In the genomic region with DNA sequence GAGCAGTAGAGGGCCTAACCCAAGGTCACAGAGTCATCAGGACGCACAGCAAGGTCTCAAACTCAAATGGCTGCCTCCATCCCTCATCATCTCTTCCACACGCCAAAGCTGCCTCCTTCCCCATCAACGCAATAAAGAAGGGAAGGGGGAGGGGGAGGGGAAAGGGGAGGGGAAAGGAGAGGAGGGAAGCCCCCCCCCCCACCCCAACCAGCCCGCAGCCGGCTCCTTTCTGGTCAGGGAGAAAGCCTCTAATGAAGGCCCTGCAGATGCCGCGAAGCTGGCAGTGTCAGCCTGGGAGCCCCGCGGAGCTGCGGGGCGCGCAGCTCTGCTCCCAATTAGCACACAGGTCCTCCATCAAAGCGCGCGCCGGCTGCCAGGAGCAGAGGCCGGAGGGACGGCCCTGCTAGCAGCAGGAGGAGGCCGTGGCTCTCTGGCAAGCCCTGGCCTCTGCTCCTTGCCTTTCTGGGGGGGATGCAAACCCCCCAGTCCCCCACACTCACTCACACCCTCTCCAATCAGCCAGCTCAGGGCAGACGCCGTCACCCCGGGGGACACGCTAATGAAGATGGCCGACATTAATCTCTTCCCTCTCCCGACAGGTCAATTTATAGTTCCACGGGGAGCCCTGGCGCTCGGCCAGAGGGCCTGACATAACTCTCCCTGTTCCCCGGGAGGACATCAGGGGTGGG, we compare ENCODE assay signal across 14 cellular contexts.
DNase-seq lines count a peak whose midpoint lies in the region; ATAC-seq and TF ChIP-seq lines count a peak whose summit lies in the region.
"Had no signal": no experiment of that assay in that cellular context is flagged by ENCODE, and none has a peak within 500 bp of the region (broad histone marks: within the 10 kb centered on the region; RNA-seq: fewer than 3 reads in every experiment).

No MANE protein-coding gene starts in this region.

- no peaks in the 10 kb centered on the region for H3K9me3 ChIP-seq in CD4-positive, CD25-positive, alpha-beta regulatory T cell (ENCODE audit: control insufficient read depth in 2 of 2, low read length in 2 of 2)
- H3K9me3 ChIP-seq in WERI-Rb-1 (ENCODE audit: severe bottlenecking) (no peaks in the 10 kb centered on the region), tibial nerve (no peaks in the 10 kb centered on the region)
- H3K9me3 ChIP-seq: esophagus squamous epithelium had no signal

- TF ChIP-seq EP300 in Ishikawa (IDR thresholded peaks at IDR 0.05; ENCODE audit: borderline replicate concordance) (no peak), tibial nerve (IDR thresholded peaks at IDR 0.05) (no peak)

- 26 to 27% methylated on average over 18 to 27 of the region's 29 CpGs for WGBS in tibial nerve, 2 donors

- TF ChIP-seq POLR2A in tibial nerve (IDR thresholded peaks at IDR 0.05) (no peak), erythroblast (IDR thresholded peaks at IDR 0.05; ENCODE audit: low read length) (no peak)

- no peaks in the 10 kb centered on the region for H3K36me3 ChIP-seq in CD4-positive, CD25-positive, alpha-beta regulatory T cell (ENCODE audit: control insufficient read depth, insufficient read depth, low read length)
- no peaks in the 10 kb centered on the region; the same call in 1 of the 2 replicates for H3K36me3 ChIP-seq in WERI-Rb-1
- no peaks in the 10 kb centered on the region for H3K36me3 ChIP-seq in tibial nerve
- H3K36me3 ChIP-seq: esophagus squamous epithelium had no signal

- no peak overlapping the region for H3K4me3 ChIP-seq in CD4-positive, CD25-positive, alpha-beta regulatory T cell (ENCODE audit: low read depth, low read length)
- H3K4me3 ChIP-seq in WERI-Rb-1 (ENCODE audit: low read depth, low read length): peak overlapping the region; percentile 42
- no peak overlapping the region for H3K4me3 ChIP-seq in tibial nerve

- H3K4me1 Mint-ChIP-seq in CD4-positive, CD25-positive, alpha-beta regulatory T cell: peaks cover 0 to 24% (median 0%) of the 10 kb centered on the region in 4 donors

- no peak for ATAC-seq in CD4-positive, CD25-positive, alpha-beta regulatory T cell (ENCODE audit: low read depth in 2 of 2)
- no peak for ATAC-seq in GM18873 (IDR thresholded peaks at IDR 0.05; ENCODE audit: low FRiP score, unreplicated experiment)
- ATAC-seq: left colon, Panc1 had no signal

- TF ChIP-seq CTCF in WERI-Rb-1 (IDR thresholded peaks at IDR 0.05; ENCODE audit: low read depth, low read length) (no peak), tibial nerve (IDR thresholded peaks at IDR 0.05) (no peak)

- H3K27ac ChIP-seq in CD4-positive, CD25-positive, alpha-beta regulatory T cell (ENCODE audit: insufficient read depth, low read length, poor library complexity, severe bottlenecking): no peak overlapping the region
- H3K27ac ChIP-seq in WERI-Rb-1 (peak overlapping the region; percentile 84), tibial nerve (no peak overlapping the region)
- H3K27ac ChIP-seq: esophagus squamous epithelium had no signal

- no peak overlapping the region for H3K27ac Mint-ChIP-seq in CD4-positive, CD25-positive, alpha-beta regulatory T cell

- H3K4me1 ChIP-seq in CD4-positive, CD25-positive, alpha-beta regulatory T cell (ENCODE audit: control insufficient read depth, insufficient read depth, low read length, poor library complexity, severe bottlenecking): no peaks in the 10 kb centered on the region
- peaks cover 0 to 28% (median 0%) of the 10 kb centered on the region in 4 donors for H3K4me1 ChIP-seq in tibial nerve

- peaks cover 0 to 1% (median 0%) of the 10 kb centered on the region in 7 donors for H3K9me3 Mint-ChIP-seq in CD4-positive, CD25-positive, alpha-beta regulatory T cell

- H3K27me3 ChIP-seq in CD4-positive, CD25-positive, alpha-beta regulatory T cell (ENCODE audit: control insufficient read depth, insufficient read depth, low read length): peaks cover 2% of the 10 kb centered on the region
- H3K27me3 ChIP-seq in WERI-Rb-1 (ENCODE audit: insufficient read depth, low read depth, severe bottlenecking) (no peaks in the 10 kb centered on the region), tibial nerve (peaks cover 0 to 15% of the 10 kb centered on the region in 2 donors)

- no peak for DNase-seq in CD4-positive, CD25-positive, alpha-beta regulatory T cell
- DNase-seq in WERI-Rb-1 (peak; percentile 80), iPS-NIHi7 (ENCODE audit: extremely low spot score) (peak; percentile 38), HCEC 1CT (no peak), tibial nerve (ENCODE audit: low spot score in 2 of 2) (no peak), erythroblast (lab: John Stamatoyannopoulos, UW) (no peak)
- DNase-seq: AML-193; aorta; esophagus squamous epithelium; left colon; stimulated activated CD4-positive, alpha-beta T cell treated with anti-CD3 and anti-CD28 coated beads, Interleukin-4, amount 100 ng/mL, for 24 hours had no signal

- H3K36me3 Mint-ChIP-seq in CD4-positive, CD25-positive, alpha-beta regulatory T cell: no peaks in the 10 kb centered on the region

- H3K4me3 Mint-ChIP-seq in CD4-positive, CD25-positive, alpha-beta regulatory T cell: peak overlapping the region in 3 of 4 donors; percentile 26 to 80 (median 47)

- peaks cover 13% of the 10 kb centered on the region for H3K27me3 Mint-ChIP-seq in CD4-positive, CD25-positive, alpha-beta regulatory T cell

- TF ChIP-seq RAD21 in Ishikawa (IDR thresholded peaks at IDR 0.05; ENCODE audit: low read depth): no peak

TF ChIP-seq in Ishikawa, 13 proteins besides CTCF, POLR2A, EP300 and RAD21:
- TF ChIP-seq TCF12 (IDR thresholded peaks at IDR 0.05; ENCODE audit: low read depth) (no peak), NFIC (IDR thresholded peaks at IDR 0.05) (peak; percentile 86), ZBTB7A (IDR thresholded peaks at IDR 0.05; ENCODE audit: low read depth) (no peak), YY1 (IDR thresholded peaks at IDR 0.05; ENCODE audit: low read depth) (0 out of 2 replicates have a peak, but pooled peaks have one; percentile 10)

Comparison
In these comparisons a context has a peak if more than half of its experiments do, and no peak if none do; other contexts are left out.
1. DNase-seq: peak in WERI-Rb-1 (single experiment) and iPS-NIHi7 (single experiment); none in CD4-positive, CD25-positive, alpha-beta regulatory T cell (0 of 3), HCEC 1CT (single experiment), tibial nerve (0 of 2) and erythroblast (0 of 2).